ENCODE assay signal across 20 cellular contexts in the genomic region with DNA sequence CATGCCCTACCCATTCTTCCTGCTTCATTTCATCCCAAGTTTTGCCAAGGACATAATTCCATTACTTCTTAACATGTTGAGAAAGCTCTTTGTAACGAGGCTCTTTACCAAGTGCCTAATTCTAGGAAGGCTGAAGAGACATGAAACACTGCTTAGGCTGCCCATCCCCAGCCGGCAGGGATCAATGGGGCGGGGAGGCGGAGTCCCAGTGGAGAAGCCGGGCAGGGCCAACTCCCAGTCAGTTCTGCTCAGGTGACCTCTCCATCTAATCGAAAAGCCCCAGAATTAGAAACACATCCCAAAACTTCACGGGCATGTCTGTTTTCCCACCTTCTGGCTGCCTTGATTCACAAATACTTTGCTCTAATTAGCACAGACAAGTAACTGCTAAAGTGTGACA.
"Had no signal": no experiment of that assay in that cellular context is flagged by ENCODE, and none has a peak within 500 bp of the region (broad histone marks: within the 10 kb centered on the region; RNA-seq: fewer than 3 reads in every experiment).

No MANE protein-coding gene starts in this region.

- H3K36me3 Mint-ChIP-seq: activated naive CD8-positive, alpha-beta T cell treated with anti-CD3 and anti-CD28 coated beads for 36 hours; brain; natural killer cell; stimulated activated effector memory CD8-positive, alpha-beta T cell treated with anti-CD3 and anti-CD28 coated beads, Interleukin-12 subunit alpha, Interleukin-12 subunit beta, amount 100 ng/mL, for 72 hours had no signal

- H3K4me3 ChIP-seq: coronary artery, esophagus squamous epithelium, psoas muscle, sigmoid colon, thoracic aorta had no signal

- H3K36me3 ChIP-seq: esophagus squamous epithelium, sigmoid colon, thoracic aorta had no signal

- H3K4me1 Mint-ChIP-seq: activated CD4-positive, alpha-beta T cell treated with anti-CD3 and anti-CD28 coated beads, Interleukin-2, amount 10 ng/mL, durations not matched to agents 7 days and 5 days; activated naive CD8-positive, alpha-beta T cell treated with anti-CD3 and anti-CD28 coated beads for 36 hours; natural killer cell; stimulated activated effector memory CD8-positive, alpha-beta T cell treated with anti-CD3 and anti-CD28 coated beads, Interleukin-12 subunit alpha, Interleukin-12 subunit beta, amount 100 ng/mL, for 72 hours had no signal

- H3K27ac Mint-ChIP-seq: activated CD4-positive, alpha-beta T cell treated with anti-CD3 and anti-CD28 coated beads, Interleukin-2, amount 10 ng/mL, durations not matched to agents 7 days and 5 days; activated naive CD8-positive, alpha-beta T cell treated with anti-CD3 and anti-CD28 coated beads for 36 hours; brain; natural killer cell; stimulated activated effector memory CD8-positive, alpha-beta T cell treated with anti-CD3 and anti-CD28 coated beads, Interleukin-12 subunit alpha, Interleukin-12 subunit beta, amount 100 ng/mL, for 72 hours had no signal

- DNase-seq: activated CD4-positive, alpha-beta T cell treated with anti-CD3 and anti-CD28 coated beads, Interleukin-2, amount 10 ng/mL, durations not matched to agents 7 days and 5 days; activated CD8-positive, alpha-beta memory T cell treated with anti-CD3 and anti-CD28 coated beads for 24 hours; activated naive CD8-positive, alpha-beta T cell treated with anti-CD3 and anti-CD28 coated beads for 36 hours; central memory CD4-positive, alpha-beta T cell; esophagus squamous epithelium; foreskin keratinocyte; head of caudate nucleus; islet precursor cell; mammary epithelial cell; natural killer cell; occipital lobe; psoas muscle; sigmoid colon; stimulated activated CD4-positive, alpha-beta T cell treated with anti-CD3 and anti-CD28 coated beads, Interleukin-2, amount 100 ng/mL, for 24 hours; SW 1271 had no signal

- H3K9me3 Mint-ChIP-seq: activated CD4-positive, alpha-beta T cell treated with anti-CD3 and anti-CD28 coated beads, Interleukin-2, amount 10 ng/mL, durations not matched to agents 7 days and 5 days; activated naive CD8-positive, alpha-beta T cell treated with anti-CD3 and anti-CD28 coated beads for 36 hours; natural killer cell; stimulated activated effector memory CD8-positive, alpha-beta T cell treated with anti-CD3 and anti-CD28 coated beads, Interleukin-12 subunit alpha, Interleukin-12 subunit beta, amount 100 ng/mL, for 72 hours had no signal

- H3K4me1 ChIP-seq: esophagus squamous epithelium, foreskin keratinocyte, psoas muscle, sigmoid colon had no signal

- H3K9me3 ChIP-seq: esophagus squamous epithelium, psoas muscle, thoracic aorta had no signal

- ATAC-seq: foreskin keratinocyte; left lobe of liver; natural killer cell; psoas muscle; stimulated activated effector memory CD8-positive, alpha-beta T cell treated with anti-CD3 and anti-CD28 coated beads, Interleukin-12 subunit alpha, Interleukin-12 subunit beta, amount 100 ng/mL, for 72 hours had no signal

- H3K27me3 ChIP-seq: sigmoid colon had no signal

- H3K4me3 Mint-ChIP-seq: activated CD4-positive, alpha-beta T cell treated with anti-CD3 and anti-CD28 coated beads, Interleukin-2, amount 10 ng/mL, durations not matched to agents 7 days and 5 days; activated naive CD8-positive, alpha-beta T cell treated with anti-CD3 and anti-CD28 coated beads for 36 hours; brain; natural killer cell; stimulated activated effector memory CD8-positive, alpha-beta T cell treated with anti-CD3 and anti-CD28 coated beads, Interleukin-12 subunit alpha, Interleukin-12 subunit beta, amount 100 ng/mL, for 72 hours had no signal

- H3K27ac ChIP-seq: coronary artery, esophagus squamous epithelium, foreskin keratinocyte, psoas muscle, sigmoid colon, thoracic aorta had no signal
